In genomic region chr12:57765003-57765697, GRCh38 we compare ENCODE assay signal across 8 cellular contexts. TPM values are rescaled to one million over a fixed set of nuclear protein-coding genes. Genes with fewer than 3 reads are reported as not detected.
DNase-seq lines count a peak whose midpoint lies in the region; ATAC-seq and TF ChIP-seq lines count a peak whose summit lies in the region.

No MANE protein-coding gene starts in this region.

- peaks cover 0 to 3% of the 10 kb centered on the region in 2 donors for H3K36me3 ChIP-seq in body of pancreas (replicated peaks in 1 of 2; ENCODE audit: insufficient read depth in 1 of 2, low read depth in 2 of 2)

- peak overlapping the region; percentile 79 to 86 (median 84) for H3K4me3 Mint-ChIP-seq in T-cell
- H3K4me3 Mint-ChIP-seq in stimulated activated memory B cell treated with anti-CD40 and anti-IgM and Interleukin-4, amounts not matched to agents 10 μg/mL and 1 μg/mL and 100 μg/mL, for 72 hours = peak overlapping the region; percentile 85

- POLR2A ChIA-PET in T-cell (lab: Charles Lee) = no interaction called here

- peaks cover 32% of the 10 kb centered on the region for H3K4me1 ChIP-seq in body of pancreas

- no peaks in the 10 kb centered on the region for H3K9me3 ChIP-seq in body of pancreas

- H3K4me1 Mint-ChIP-seq in T-cell = peaks cover 23 to 35% (median 25%) of the 10 kb centered on the region in 3 donors
- H3K4me1 Mint-ChIP-seq in stimulated activated memory B cell treated with anti-CD40 and anti-IgM and Interleukin-4, amounts not matched to agents 10 μg/mL and 1 μg/mL and 100 μg/mL, for 72 hours = peaks cover 44% of the 10 kb centered on the region

- no peaks in the 10 kb centered on the region for H3K27me3 ChIP-seq in body of pancreas

- CTCF ChIA-PET in T-cell (lab: Charles Lee) = interaction anchor here (0.5 to 1.2 kb wide), 4 partner anchors 10 to 167 kb away, joined by 5 to 9 read pairs (median 8); partner anchors contain the start of gene MARCHF9 (in 1 of the 2)

- 0 to 3% methylated on average over 12 to 54 of the region's 60 CpGs for WGBS in body of pancreas, 2 donors

- no peaks in the 10 kb centered on the region for H3K9me3 Mint-ChIP-seq in T-cell
- H3K9me3 Mint-ChIP-seq in stimulated activated memory B cell treated with anti-CD40 and anti-IgM and Interleukin-4, amounts not matched to agents 10 μg/mL and 1 μg/mL and 100 μg/mL, for 72 hours = no peaks in the 10 kb centered on the region

- peak overlapping the region; percentile 16 to 19 for H3K4me3 ChIP-seq in body of pancreas

- peak overlapping the region in 1 of 2 donors; percentile 15 for H3K27ac Mint-ChIP-seq in T-cell
- peak overlapping the region; percentile 77 for H3K27ac Mint-ChIP-seq in stimulated activated memory B cell treated with anti-CD40 and anti-IgM and Interleukin-4, amounts not matched to agents 10 μg/mL and 1 μg/mL and 100 μg/mL, for 72 hours

- H3K27me3 Mint-ChIP-seq in T-cell = peaks cover 16 to 36% of the 10 kb centered on the region in 2 donors
- H3K27me3 Mint-ChIP-seq in stimulated activated memory B cell treated with anti-CD40 and anti-IgM and Interleukin-4, amounts not matched to agents 10 μg/mL and 1 μg/mL and 100 μg/mL, for 72 hours = peaks cover 19% of the 10 kb centered on the region

- peak; percentile 36 for DNase-seq in NCI-H2227 (lab: John Stamatoyannopoulos, UW; ENCODE audit: unreplicated experiment)
- DNase-seq in NCI-H2227 treated with DMSO at 0.1 percent for 48 hours (lab: John Stamatoyannopoulos, UW) = no peak
- peak in 15 of 34 experiments; percentile 33 to 60 (median 46) for DNase-seq in T-cell
- peak; percentile 42 to 54 (median 48) for DNase-seq in body of pancreas
- DNase-seq in kidney tubule cell (ENCODE audit: low spot score) = peak; percentile 40
- no peak for DNase-seq in central memory CD4-positive, alpha-beta T cell

- peak in 4 of 7 experiments; percentile 5 to 16 (median 14) for TF ChIP-seq CTCF in body of pancreas (IDR thresholded peaks at IDR 0.05)

- H3K27ac ChIP-seq in body of pancreas = peak overlapping the region; percentile 44 to 82 (median 64)

- peak; percentile 7 to 28 (median 18) for TF ChIP-seq POLR2A in body of pancreas (IDR thresholded peaks at IDR 0.05)

- ATAC-seq in HG02884 (IDR thresholded peaks at IDR 0.05; ENCODE audit: unreplicated experiment) (peak; percentile 46), T-cell (replicated peaks in 1 of 4) (peak; percentile 80 to 83 (median 82)), body of pancreas (peak; percentile 51)
- peak; percentile 80 for ATAC-seq in stimulated activated memory B cell treated with anti-CD40 and anti-IgM and Interleukin-4, amounts not matched to agents 10 μg/mL and 1 μg/mL and 100 μg/mL, for 72 hours

- intact Hi-C loops in body of pancreas (cut with DNase I) = no loop called here

- peaks cover 7% of the 10 kb centered on the region for H3K36me3 Mint-ChIP-seq in T-cell
- peaks cover 25% of the 10 kb centered on the region for H3K36me3 Mint-ChIP-seq in stimulated activated memory B cell treated with anti-CD40 and anti-IgM and Interleukin-4, amounts not matched to agents 10 μg/mL and 1 μg/mL and 100 μg/mL, for 72 hours

RNA-seq across cellular contexts. Expression of gene CYP27B1, which starts 1.7 kb away (rescaled TPM):
- total RNA-seq in T-cell = 1 to 10 TPM in 3 of 5 donors, under 1 TPM in 2; 0.76 to 2.1 (median 1.2) TPM
- total RNA-seq in body of pancreas = 1 to 10 TPM; 2.6 to 3.6 TPM

RNA-seq across cellular contexts. Expression of gene METTL1, which starts 6.8 kb away (rescaled TPM):
- total RNA-seq in T-cell (10 to 100 TPM; 10.3 to 17.4 (median 14.5) TPM), body of pancreas (10 to 100 TPM; 16.1 to 23.1 TPM)

RNA-seq across cellular contexts. Expression of gene EEF1AKMT3, which starts 7.3 kb away (rescaled TPM):
- total RNA-seq in T-cell (1 to 10 TPM; 2.4 to 5.1 (median 3.4) TPM), body of pancreas (10 to 100 TPM; 11.2 to 15.0 TPM)

RNA-seq across cellular contexts. Expression of gene MARCHF9, which starts 10.2 kb away (rescaled TPM):
- total RNA-seq in T-cell = 10 to 100 TPM; 45.4 to 72.9 (median 71.7) TPM
- total RNA-seq in body of pancreas = 1 to 10 TPM; 5.2 to 9.9 TPM

RNA-seq across cellular contexts. Expression of gene CDK4, which starts 13.0 kb away (rescaled TPM):
- total RNA-seq in T-cell = 10 to 100 TPM; 24.1 to 53.9 (median 46.2) TPM
- 10 to 100 TPM; 27.0 to 81.2 TPM for total RNA-seq in body of pancreas

Comparison
In these comparisons a context has a peak if more than half of its experiments do, and no peak if none do; other contexts are left out.
1. DNase-seq: peak in NCI-H2227 (single experiment), body of pancreas (4 of 4) and kidney tubule cell (single experiment); none in NCI-H2227 treated with DMSO at 0.1 percent for 48 hours (single experiment) and central memory CD4-positive, alpha-beta T cell (single experiment).
2. Peak in every context shown above with its lines, with median percentiles within 50 percentile points of each other: ATAC-seq.